ENCODE assay signal across 1 cellular context in genomic region chr2:128590309-128591021, GRCh38.
TF ChIP-seq lines count a peak whose summit lies in the region.

No MANE protein-coding gene starts in this region.

TF ChIP-seq in H1, 55 proteins besides CTCF, POLR2A, EP300 and RAD21 (continued from another document):
- TF ChIP-seq CHD7 (IDR thresholded peaks at IDR 0.05; ENCODE audit: insufficient replicate concordance, low read length) (no peak), GABPA (IDR thresholded peaks at IDR 0.05; ENCODE audit: borderline replicate concordance, insufficient read depth, low read length) (no peak), SIN3A (conservative IDR thresholded peaks at IDR 0.05 in 1 of 2, IDR thresholded peaks at IDR 0.05 in 1 of 2; ENCODE audit: low read depth in 1 of 2, low read length in 2 of 2) (no peak), KDM4A (IDR thresholded peaks at IDR 0.05; ENCODE audit: low read depth, low read length, severe bottlenecking) (no peak), ATF2 (IDR thresholded peaks at IDR 0.05; ENCODE audit: low read length) (no peak)
